ENCODE assay signal across 16 cellular contexts in the genomic region with DNA sequence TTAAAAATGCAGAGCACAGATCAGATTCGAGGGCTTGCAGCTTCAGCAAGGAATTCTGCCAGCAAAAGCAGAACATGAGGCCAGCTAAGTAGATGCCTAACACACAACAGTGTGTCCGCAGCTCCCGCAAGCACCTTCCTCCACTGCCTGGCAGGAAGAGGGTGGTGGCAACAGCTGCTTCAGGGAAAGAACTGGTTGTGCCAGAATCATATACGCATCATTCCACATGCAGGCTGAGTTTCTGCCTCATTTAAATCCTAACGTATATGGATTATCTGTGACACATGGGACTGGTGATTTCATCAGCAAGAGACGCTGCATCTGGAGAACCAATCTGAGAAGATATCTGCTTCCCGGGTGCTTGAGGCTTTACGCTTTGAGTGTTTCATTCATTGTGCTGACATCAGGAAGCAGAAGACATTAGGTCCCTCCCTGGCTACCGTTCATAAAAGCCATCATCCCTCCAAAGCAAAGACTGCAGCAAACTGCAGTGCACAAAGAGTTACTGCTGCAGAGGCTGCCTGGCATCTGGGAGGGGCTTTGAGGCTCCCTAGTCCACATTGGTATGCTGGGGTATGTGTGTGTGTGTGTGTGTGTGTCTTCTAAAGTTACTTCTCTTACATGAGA.
DNase-seq lines count a peak whose midpoint lies in the region; ATAC-seq and TF ChIP-seq lines count a peak whose summit lies in the region.
"Had no signal": no experiment of that assay in that cellular context is flagged by ENCODE, and none has a peak within 500 bp of the region (broad histone marks: within the 10 kb centered on the region; RNA-seq: fewer than 3 reads in every experiment).

No MANE protein-coding gene starts in this region.

- intact Hi-C loops in esophagus squamous epithelium (cut with DNase I) (no loop called here), prostate gland (cut with DNase I) (no loop called here)

- WGBS in esophagus squamous epithelium, 2 donors = 17 to 31% methylated on average over 6 to 7 of the region's 9 CpGs
- WGBS in prostate gland = 30% methylated on average over 9 of the region's 9 CpGs

- no peaks in the 10 kb centered on the region for H3K9me3 ChIP-seq in esophagus squamous epithelium
- H3K9me3 ChIP-seq in prostate gland = no peaks in the 10 kb centered on the region
- H3K9me3 ChIP-seq: Peyer's patch, stomach had no signal

- no peak for ATAC-seq in GM21515 (IDR thresholded peaks at IDR 0.05; ENCODE audit: unreplicated experiment)
- ATAC-seq in HG02981 (IDR thresholded peaks at IDR 0.05; ENCODE audit: unreplicated experiment) = no peak
- ATAC-seq in HG03432 (IDR thresholded peaks at IDR 0.05; ENCODE audit: unreplicated experiment) = no peak
- ATAC-seq: activated naive CD8-positive, alpha-beta T cell treated with anti-CD3 and anti-CD28 coated beads, Interleukin-2, amount 50 U/mL, for 24 hours had no signal

- TF ChIP-seq CTCF in esophagus squamous epithelium (IDR thresholded peaks at IDR 0.05) (no peak), prostate gland (IDR thresholded peaks at IDR 0.05) (no peak)

- no peak for TF ChIP-seq POLR2A in esophagus squamous epithelium (IDR thresholded peaks at IDR 0.05)
- TF ChIP-seq POLR2A in prostate gland (IDR thresholded peaks at IDR 0.05) = no peak

- peaks cover 9 to 51% (median 15%) of the 10 kb centered on the region in 3 donors for H3K4me1 ChIP-seq in esophagus squamous epithelium
- peaks cover 18% of the 10 kb centered on the region for H3K4me1 ChIP-seq in prostate gland (replicated peaks)
- H3K4me1 ChIP-seq: Peyer's patch had no signal

- H3K27ac ChIP-seq in esophagus squamous epithelium = peak overlapping the region in 3 of 4 donors; percentile 55 to 70 (median 70)
- H3K27ac ChIP-seq in prostate gland = peak overlapping the region; percentile 67 to 74
- H3K27ac ChIP-seq: Peyer's patch, stomach had no signal

- DNase-seq in DMS79 (lab: John Stamatoyannopoulos, UW) (peak; percentile 74), NCI-H526 (lab: John Stamatoyannopoulos, UW) (peak; percentile 33 to 59), esophagus squamous epithelium (lab: John Stamatoyannopoulos, UW) (no peak), prostate gland (ENCODE audit: low spot score) (no peak), NCI-H146 (lab: John Stamatoyannopoulos, UW) (no peak)
- DNase-seq: activated CD8-positive, alpha-beta memory T cell treated with anti-CD3 and anti-CD28 coated beads, Interleukin-2, amount 50 U/mL, for 4 hours; activated naive CD8-positive, alpha-beta T cell treated with anti-CD3 and anti-CD28 coated beads, Interleukin-2, amount 50 U/mL, for 24 hours; CD4-positive, CD25-positive, alpha-beta regulatory T cell; NCI-H1105; Peyer's patch; stomach; T1000 had no signal

- no peak overlapping the region for H3K4me3 ChIP-seq in esophagus squamous epithelium
- H3K4me3 ChIP-seq in prostate gland = peak overlapping the region in 1 of 2 donors; percentile 13
- H3K4me3 ChIP-seq: lung, Peyer's patch, stomach had no signal

- H3K36me3 ChIP-seq in esophagus squamous epithelium (no peaks in the 10 kb centered on the region), prostate gland (no peaks in the 10 kb centered on the region)
- H3K36me3 ChIP-seq: Peyer's patch, stomach had no signal

- H3K27me3 ChIP-seq in esophagus squamous epithelium (no peaks in the 10 kb centered on the region), prostate gland (replicated peaks; ENCODE audit: insufficient read depth) (no peaks in the 10 kb centered on the region)
- H3K27me3 ChIP-seq: Peyer's patch, stomach had no signal

Comparison
In these comparisons a context has a peak if more than half of its experiments do, and no peak if none do; other contexts are left out.
1. DNase-seq: peak in DMS79 (single experiment) and NCI-H526 (2 of 2); none in esophagus squamous epithelium (single experiment), prostate gland (single experiment) and NCI-H146 (single experiment).